9 cellular contexts compared by ENCODE assay signal in genomic region chr2:241843321-241844065, GRCh38. TPM values are rescaled to one million over a fixed set of nuclear protein-coding genes. Genes with fewer than 3 reads are reported as not detected.
A peak's percentile ranks its signal among the peaks of the same experiment; 100 is the strongest.
DNase-seq lines count a peak whose midpoint lies in the region; ATAC-seq and TF ChIP-seq lines count a peak whose summit lies in the region.
"Had no signal": no experiment of that assay in that cellular context is flagged by ENCODE, and none has a peak within 500 bp of the region (broad histone marks: within the 10 kb centered on the region; RNA-seq: fewer than 3 reads in every experiment).

No MANE protein-coding gene starts in this region.

- H4K20me1 ChIP-seq in osteoblast (ENCODE audit: insufficient read depth, low read length) = no peaks in the 10 kb centered on the region

- no peaks in the 10 kb centered on the region for H3K79me2 ChIP-seq in osteoblast (ENCODE audit: insufficient read depth, low read length)

- peaks cover 2% of the 10 kb centered on the region for H3K27me3 Mint-ChIP-seq in CD8-positive, alpha-beta T cell (ENCODE audit: low read depth)
- H3K27me3 Mint-ChIP-seq in dendritic cell treated with granulocyte-macrophage colony-stimulating factor and Interleukin-4, amounts not matched to agents 40 ng/mL and 50 ng/mL, for 4 days = peaks cover 26% of the 10 kb centered on the region

- H3K27ac Mint-ChIP-seq in CD8-positive, alpha-beta T cell = peak overlapping the region; percentile 83
- H3K27ac Mint-ChIP-seq in dendritic cell treated with granulocyte-macrophage colony-stimulating factor and Interleukin-4, amounts not matched to agents 40 ng/mL and 50 ng/mL, for 4 days = peak overlapping the region; percentile 75

- H3K4me2 ChIP-seq in osteoblast (ENCODE audit: insufficient read depth, low read length) = peak overlapping the region; percentile 43

- H3K4me3 ChIP-seq in CD8-positive, alpha-beta T cell (ENCODE audit: low read depth, low read length) = peak overlapping the region; percentile 39
- H3K4me3 ChIP-seq in osteoblast (ENCODE audit: insufficient read depth, low read length) = no peak overlapping the region
- H3K4me3 ChIP-seq in SJCRH30 = no peak overlapping the region

- H2AFZ ChIP-seq in osteoblast (ENCODE audit: low read length) = no peak overlapping the region

- CTCF ChIA-PET in CD8-positive, alpha-beta T cell (lab: Charles Lee) = interaction anchor here (1.0 to 1.6 kb wide), 2 partner anchors 8 to 25 kb away, joined by 6 to 7 read pairs; no protein-coding TSS in a partner anchor

- H3K9me3 ChIP-seq in CD8-positive, alpha-beta T cell (ENCODE audit: low read length) = no peaks in the 10 kb centered on the region
- H3K9me3 ChIP-seq in osteoblast (ENCODE audit: low read depth, low read length) = no peaks in the 10 kb centered on the region
- H3K9me3 ChIP-seq in SJCRH30 (replicated peaks) = no peaks in the 10 kb centered on the region

- H3K27me3 ChIP-seq in CD8-positive, alpha-beta T cell (ENCODE audit: insufficient read depth, low read length) = no peaks in the 10 kb centered on the region
- H3K27me3 ChIP-seq in osteoblast (ENCODE audit: insufficient read depth, low read length) = peaks cover 14% of the 10 kb centered on the region
- no peaks in the 10 kb centered on the region for H3K27me3 ChIP-seq in SJCRH30

- H3K4me1 Mint-ChIP-seq in CD8-positive, alpha-beta T cell (ENCODE audit: low read depth) = peaks cover 30% of the 10 kb centered on the region
- peaks cover 40% of the 10 kb centered on the region for H3K4me1 Mint-ChIP-seq in dendritic cell treated with granulocyte-macrophage colony-stimulating factor and Interleukin-4, amounts not matched to agents 40 ng/mL and 50 ng/mL, for 4 days (ENCODE audit: low read depth)

- no peak for TF ChIP-seq CTCF in CD8-positive, alpha-beta T cell (IDR thresholded peaks at IDR 0.05)
- TF ChIP-seq CTCF in osteoblast (IDR thresholded peaks at IDR 0.05; ENCODE audit: extremely low read depth, low read depth, low read length) = no peak

- ATAC-seq in CD8-positive, alpha-beta T cell = no peak
- peak; percentile 9 for ATAC-seq in HG02642 (IDR thresholded peaks at IDR 0.05; ENCODE audit: poor library complexity, unreplicated experiment)

- no peaks in the 10 kb centered on the region for H3K36me3 Mint-ChIP-seq in CD8-positive, alpha-beta T cell
- H3K36me3 Mint-ChIP-seq in dendritic cell treated with granulocyte-macrophage colony-stimulating factor and Interleukin-4, amounts not matched to agents 40 ng/mL and 50 ng/mL, for 4 days (ENCODE audit: low read depth) = no peaks in the 10 kb centered on the region

- intact Hi-C loops in CD8-positive, alpha-beta T cell (cut with DNase I, micrococcal nuclease) = loop anchor here (1.0 to 2.0 kb wide), 3 partner anchors 15 to 81 kb away; partner anchors contain the start of gene PDCD1 (in 1 of the 2)
- intact Hi-C loops in dendritic cell treated with granulocyte-macrophage colony-stimulating factor and Interleukin-4, amounts not matched to agents 40 ng/mL and 50 ng/mL, for 4 days (cut with micrococcal nuclease) = no loop called here

- peak overlapping the region; percentile 24 for H3K27ac ChIP-seq in CD8-positive, alpha-beta T cell (ENCODE audit: low read depth, low read length)
- no peak overlapping the region for H3K27ac ChIP-seq in osteoblast (ENCODE audit: low read depth, low read length)
- no peak overlapping the region for H3K27ac ChIP-seq in SJCRH30

- DNase-seq in CD8-positive, alpha-beta T cell = peak in 2 of 7 experiments; percentile 20 to 47
- DNase-seq in osteoblast (ENCODE audit: insufficient read length, low spot score, missing footprints) (peak; percentile 78), SJCRH30 (no peak), SKM-1 (lab: John Stamatoyannopoulos, UW; ENCODE audit: unreplicated experiment) (no peak), DMS53 treated with DMSO at 0.1 percent for 48 hours (lab: John Stamatoyannopoulos, UW; ENCODE audit: unreplicated experiment) (no peak)
- no peak for DNase-seq in stimulated activated CD4-positive, alpha-beta T cell treated with anti-CD3 and anti-CD28 coated beads, Interleukin-4, amount 100 ng/mL, for 1 hour

- no peaks in the 10 kb centered on the region for H3K36me3 ChIP-seq in CD8-positive, alpha-beta T cell (ENCODE audit: insufficient read depth, low read length)
- no peaks in the 10 kb centered on the region for H3K36me3 ChIP-seq in osteoblast (ENCODE audit: insufficient read depth, low read length)
- H3K36me3 ChIP-seq in SJCRH30 = no peaks in the 10 kb centered on the region

- POLR2A ChIA-PET in CD8-positive, alpha-beta T cell (lab: Charles Lee) = interaction anchor here (0.7 to 1.3 kb wide), 3 partner anchors 16 to 36 kb away, joined by 3 to 5 read pairs (median 4); no protein-coding TSS in a partner anchor

- no peaks in the 10 kb centered on the region for H3K9me3 Mint-ChIP-seq in CD8-positive, alpha-beta T cell
- no peaks in the 10 kb centered on the region for H3K9me3 Mint-ChIP-seq in dendritic cell treated with granulocyte-macrophage colony-stimulating factor and Interleukin-4, amounts not matched to agents 40 ng/mL and 50 ng/mL, for 4 days

- peaks cover 23% of the 10 kb centered on the region for H3K4me1 ChIP-seq in CD8-positive, alpha-beta T cell (ENCODE audit: insufficient read depth, low read length)
- no peaks in the 10 kb centered on the region for H3K4me1 ChIP-seq in osteoblast (ENCODE audit: insufficient read depth, low read length)
- H3K4me1 ChIP-seq in SJCRH30 = no peaks in the 10 kb centered on the region

- peak overlapping the region; percentile 75 for H3K4me3 Mint-ChIP-seq in CD8-positive, alpha-beta T cell
- peak overlapping the region; percentile 64 for H3K4me3 Mint-ChIP-seq in dendritic cell treated with granulocyte-macrophage colony-stimulating factor and Interleukin-4, amounts not matched to agents 40 ng/mL and 50 ng/mL, for 4 days

RNA-seq across cellular contexts. Expression of gene PDCD1, which starts 15.2 kb away (rescaled TPM):
- 10 to 100 TPM in 1 of 2 experiments, 1 to 10 TPM in 1; 8.0 to 10.7 TPM for total RNA-seq in CD8-positive, alpha-beta T cell
- not detected in 2 replicates for total RNA-seq in osteoblast
- 0.08 and 0.28 TPM in 2 replicates for total RNA-seq in SJCRH30 (2014; rRNA removed; shearing (Covaris generic))
- total RNA-seq: temporal lobe had no signal

RNA-seq across cellular contexts. Expression of gene RTP5, which starts 26.0 kb away (rescaled TPM):
- total RNA-seq in CD8-positive, alpha-beta T cell = 1 to 10 TPM; 1.8 to 2.7 TPM
- not detected in 2 replicates for total RNA-seq in osteoblast
- total RNA-seq in SJCRH30 (2014; rRNA removed; shearing (Covaris generic)) = not detected in 2 replicates

RNA-seq across cellular contexts. Expression of gene NEU4, which starts 34.5 kb away (rescaled TPM):
- 1 to 10 TPM; 2.9 to 3.0 TPM for total RNA-seq in CD8-positive, alpha-beta T cell
- total RNA-seq in osteoblast = not detected in 2 replicates
- total RNA-seq in SJCRH30 (2014; rRNA removed; shearing (Covaris generic)) = 6.8 and 7.5 TPM in 2 replicates
